14 cellular contexts compared by ENCODE assay signal in the genomic region with DNA sequence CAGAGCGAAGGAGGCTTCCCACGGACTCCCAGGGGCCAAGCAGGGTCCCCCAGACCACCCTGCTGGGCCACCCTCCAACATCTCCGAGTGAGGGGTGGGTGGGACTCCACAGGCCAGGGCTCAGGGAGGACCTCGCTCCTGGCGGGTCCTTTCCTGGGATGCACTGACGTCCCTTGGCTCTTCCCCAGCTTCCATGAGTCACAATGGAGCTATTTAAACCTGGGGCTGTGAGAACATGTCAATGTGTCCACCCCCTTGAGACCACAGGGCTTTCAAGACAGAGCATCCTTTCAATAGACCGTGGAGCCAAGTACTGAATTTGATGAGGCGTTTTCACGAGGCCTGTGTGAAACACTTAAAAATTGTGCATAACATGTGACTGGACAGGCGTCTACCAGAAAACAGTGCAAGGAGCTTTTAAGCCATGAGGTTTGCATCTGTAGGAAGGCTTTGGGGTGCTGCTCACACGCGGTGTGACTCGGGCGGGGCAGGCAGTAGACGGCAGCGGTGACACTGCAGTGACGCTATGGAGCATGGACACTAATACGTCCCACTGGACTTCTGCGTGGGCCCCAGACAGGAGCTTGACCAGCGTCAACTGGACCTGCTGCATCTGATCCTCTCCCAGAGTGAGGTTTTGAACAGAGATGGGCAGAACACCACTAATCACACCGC. TPM values are rescaled to one million over a fixed set of nuclear protein-coding genes. Genes with fewer than 3 reads are reported as not detected.
A peak's percentile ranks its signal among the peaks of the same experiment; 100 is the strongest.
DNase-seq lines count a peak whose midpoint lies in the region; ATAC-seq and TF ChIP-seq lines count a peak whose summit lies in the region.
"Had no signal": no experiment of that assay in that cellular context is flagged by ENCODE, and none has a peak within 500 bp of the region (broad histone marks: within the 10 kb centered on the region; RNA-seq: fewer than 3 reads in every experiment).

No MANE protein-coding gene starts in this region.

- H3K9me3 Mint-ChIP-seq in neural crest cell: no peaks in the 10 kb centered on the region
- H3K9me3 Mint-ChIP-seq in endothelial cell (ENCODE audit: unreplicated experiment): no peaks in the 10 kb centered on the region
- H3K9me3 Mint-ChIP-seq: activated T-cell treated with anti-CD3 and anti-CD28 coated beads, Interleukin-2, amount 50 U/mL, for 72 hours had no signal

- no peaks in the 10 kb centered on the region for H3K9me3 ChIP-seq in smooth muscle cell (replicated peaks; ENCODE audit: low read depth)
- H3K9me3 ChIP-seq: BE2C, upper lobe of left lung had no signal

- H4K20me1 ChIP-seq in smooth muscle cell (ENCODE audit: low read depth): no peaks in the 10 kb centered on the region

- H3K4me3 Mint-ChIP-seq in neural crest cell (no peak overlapping the region), endothelial cell (ENCODE audit: unreplicated experiment) (no peak overlapping the region)
- H3K4me3 Mint-ChIP-seq: activated T-cell treated with anti-CD3 and anti-CD28 coated beads, Interleukin-2, amount 50 U/mL, for 72 hours had no signal

- POLR2A ChIA-PET in RWPE1 (lab: Yijun Ruan, JAX; ENCODE audit: low non-redundant PET): interaction anchor here (0.6 kb wide), 1 partner anchor 13 kb away, joined by 3 read pairs; no protein-coding TSS in a partner anchor

- WGBS in smooth muscle cell (ENCODE audit: low lambda C conversion rate): 87% methylated on average over 21 of the region's 21 CpGs

- no peaks in the 10 kb centered on the region for H3K36me3 ChIP-seq in smooth muscle cell (ENCODE audit: low read depth)
- H3K36me3 ChIP-seq: BE2C, upper lobe of left lung had no signal

- no peak overlapping the region for H2AFZ ChIP-seq in smooth muscle cell (ENCODE audit: low read depth)

- H3K4me1 ChIP-seq in smooth muscle cell (ENCODE audit: low read depth): no peaks in the 10 kb centered on the region
- H3K4me1 ChIP-seq: BE2C, upper lobe of left lung had no signal

- CTCF ChIA-PET in RWPE1 (lab: Yijun Ruan, JAX): interaction anchor here (0.6 to 0.7 kb wide), 2 partner anchors 338 to 397 kb away, joined by 4 to 5 read pairs; no protein-coding TSS in a partner anchor

- ATAC-seq in GM19023 (IDR thresholded peaks at IDR 0.05; ENCODE audit: unreplicated experiment): no peak
- ATAC-seq: activated T-cell treated with anti-CD3 and anti-CD28 coated beads, Interleukin-2, amount 50 U/mL, for 72 hours had no signal

- DNase-seq in EL (peak; percentile 74), RWPE1 (ENCODE audit: low spot score) (peak; percentile 95), epithelial cell of prostate (ENCODE audit: low read depth, low spot score) (peak; percentile 61), neural crest cell (ENCODE audit: low read depth, low spot score) (no peak), endothelial cell (ENCODE audit: low spot score) (no peak), NOMO-1 treated with DMSO at 0.1 percent for 48 hours (lab: John Stamatoyannopoulos, UW; ENCODE audit: unreplicated experiment) (no peak), smooth muscle cell (lab: John Stamatoyannopoulos, UW; ENCODE audit: unreplicated experiment) (no peak)
- DNase-seq: activated CD4-positive, alpha-beta T cell treated with anti-CD3 and anti-CD28 coated beads, Interleukin-2, amount 50 U/mL, for 1 hour; activated T-cell treated with anti-CD3 and anti-CD28 coated beads, Interleukin-2, amount 50 U/mL, for 72 hours; BE2C; islet precursor cell; stimulated activated CD4-positive, alpha-beta T cell treated with anti-CD3 and anti-CD28 coated beads, Interleukin-2, amount 100 ng/mL, for 48 hours; upper lobe of left lung had no signal

- H3K27ac ChIP-seq in RWPE1 (peak overlapping the region; percentile 77), epithelial cell of prostate (no peak overlapping the region), smooth muscle cell (ENCODE audit: low read depth) (no peak overlapping the region)
- H3K27ac ChIP-seq: upper lobe of left lung had no signal

- no peaks in the 10 kb centered on the region for H3K27me3 Mint-ChIP-seq in neural crest cell (ENCODE audit: low read depth)
- peaks cover 3% of the 10 kb centered on the region for H3K27me3 Mint-ChIP-seq in endothelial cell (ENCODE audit: unreplicated experiment)

- H3K36me3 Mint-ChIP-seq in neural crest cell (ENCODE audit: low read depth) (no peaks in the 10 kb centered on the region), endothelial cell (ENCODE audit: low read depth, unreplicated experiment) (no peaks in the 10 kb centered on the region)

- no peaks in the 10 kb centered on the region for H3K79me2 ChIP-seq in smooth muscle cell (ENCODE audit: low read depth)

- no peak overlapping the region for H3K4me2 ChIP-seq in smooth muscle cell

- no peak overlapping the region for H3K9ac ChIP-seq in smooth muscle cell (ENCODE audit: low read depth)

- H3K4me1 Mint-ChIP-seq in neural crest cell (peaks cover 9% of the 10 kb centered on the region), endothelial cell (ENCODE audit: unreplicated experiment) (no peaks in the 10 kb centered on the region)

- no peak overlapping the region for H3K4me3 ChIP-seq in smooth muscle cell
- H3K4me3 ChIP-seq: upper lobe of left lung had no signal

- no peaks in the 10 kb centered on the region for H3F3A ChIP-seq in smooth muscle cell (ENCODE audit: low read depth)

- peak overlapping the region; percentile 70 for H3K27ac Mint-ChIP-seq in neural crest cell (ENCODE audit: unreplicated experiment)
- H3K27ac Mint-ChIP-seq in endothelial cell (ENCODE audit: unreplicated experiment): no peak overlapping the region
- H3K27ac Mint-ChIP-seq: activated T-cell treated with anti-CD3 and anti-CD28 coated beads, Interleukin-2, amount 50 U/mL, for 72 hours had no signal

- no peaks in the 10 kb centered on the region for H3K27me3 ChIP-seq in smooth muscle cell (ENCODE audit: low read depth)
- H3K27me3 ChIP-seq: BE2C, upper lobe of left lung had no signal

- TF ChIP-seq CTCF in RWPE1 (conservative IDR thresholded peaks at IDR 0.05; ENCODE audit: low read depth) (no peak), neural crest cell (conservative IDR thresholded peaks at IDR 0.05) (no peak), endothelial cell (IDR thresholded peaks at IDR 0.05; ENCODE audit: unreplicated experiment) (no peak), smooth muscle cell (IDR thresholded peaks at IDR 0.05; ENCODE audit: borderline replicate concordance, insufficient read depth, poor library complexity, severe bottlenecking) (no peak)

RNA-seq across cellular contexts. Expression of gene NPHP4, which starts 24.1 kb away (rescaled TPM):
- total RNA-seq in neural crest cell (31.9 and 33.2 TPM in 2 replicates), endothelial cell (ENCODE audit: unreplicated experiment) (15.3 TPM), smooth muscle cell (8.4 and 8.6 TPM in 2 replicates)
- 4.9 and 5.4 TPM in 2 replicates for polyA plus RNA-seq in smooth muscle cell

RNA-seq across cellular contexts. Expression of gene KCNAB2, which starts 29.4 kb away (rescaled TPM):
- 8.3 and 9.0 TPM in 2 replicates for total RNA-seq in neural crest cell
- 4.1 TPM for total RNA-seq in endothelial cell (ENCODE audit: unreplicated experiment)
- total RNA-seq in smooth muscle cell: 1.4 and 3.6 TPM in 2 replicates
- 2.9 and 3.9 TPM in 2 replicates for polyA plus RNA-seq in smooth muscle cell

Comparison
In these comparisons a context has a peak if more than half of its experiments do, and no peak if none do; other contexts are left out.
1. DNase-seq: peak in EL (single experiment), RWPE1 (single experiment) and epithelial cell of prostate (single experiment); none in neural crest cell (single experiment), endothelial cell (single experiment), NOMO-1 treated with DMSO at 0.1 percent for 48 hours (single experiment) and smooth muscle cell (single experiment).